26 cellular contexts compared by ENCODE assay signal in genomic region chr9:79698988-79699387, GRCh38.
"Had no signal": no experiment of that assay in that cellular context is flagged by ENCODE, and none has a peak within 500 bp of the region (broad histone marks: within the 10 kb centered on the region; RNA-seq: fewer than 3 reads in every experiment).

No MANE protein-coding gene starts in this region.

- ATAC-seq: activated CD8-positive, alpha-beta T cell treated with anti-CD3 and anti-CD28 coated beads for 36 hours; body of pancreas; effector memory CD8-positive, alpha-beta T cell; foreskin keratinocyte; gastroesophageal sphincter; heart right ventricle had no signal

- H3K4me3 Mint-ChIP-seq: activated CD4-positive, alpha-beta T cell treated with anti-CD3 and anti-CD28 coated beads, Interleukin-2, amount 10 ng/mL, durations not matched to agents 7 days and 5 days; activated CD8-positive, alpha-beta T cell treated with anti-CD3 and anti-CD28 coated beads for 36 hours; activated naive CD4-positive, alpha-beta T cell treated with anti-CD3 and anti-CD28 coated beads, Interleukin-2, amount 50 U/mL, for 24 hours; activated T-cell treated with anti-CD3 and anti-CD28 coated beads, Interleukin-2, amount 50 U/mL, for 4 hours; effector memory CD8-positive, alpha-beta T cell had no signal

- H3K27ac Mint-ChIP-seq: activated CD4-positive, alpha-beta T cell treated with anti-CD3 and anti-CD28 coated beads, Interleukin-2, amount 10 ng/mL, durations not matched to agents 7 days and 5 days; activated CD8-positive, alpha-beta T cell treated with anti-CD3 and anti-CD28 coated beads for 36 hours; activated naive CD4-positive, alpha-beta T cell treated with anti-CD3 and anti-CD28 coated beads, Interleukin-2, amount 50 U/mL, for 24 hours had no signal

- H3K9me3 Mint-ChIP-seq: activated CD4-positive, alpha-beta T cell treated with anti-CD3 and anti-CD28 coated beads, Interleukin-2, amount 10 ng/mL, durations not matched to agents 7 days and 5 days; activated CD8-positive, alpha-beta T cell treated with anti-CD3 and anti-CD28 coated beads for 36 hours; activated naive CD4-positive, alpha-beta T cell treated with anti-CD3 and anti-CD28 coated beads, Interleukin-2, amount 50 U/mL, for 24 hours; activated T-cell treated with anti-CD3 and anti-CD28 coated beads, Interleukin-2, amount 50 U/mL, for 4 hours; effector memory CD8-positive, alpha-beta T cell had no signal

- H3K36me3 Mint-ChIP-seq: activated naive CD4-positive, alpha-beta T cell treated with anti-CD3 and anti-CD28 coated beads, Interleukin-2, amount 50 U/mL, for 24 hours had no signal

- H3K27me3 Mint-ChIP-seq: activated CD4-positive, alpha-beta T cell treated with anti-CD3 and anti-CD28 coated beads, Interleukin-2, amount 10 ng/mL, durations not matched to agents 7 days and 5 days; activated CD8-positive, alpha-beta T cell treated with anti-CD3 and anti-CD28 coated beads for 36 hours; activated naive CD4-positive, alpha-beta T cell treated with anti-CD3 and anti-CD28 coated beads, Interleukin-2, amount 50 U/mL, for 24 hours; effector memory CD8-positive, alpha-beta T cell had no signal

- DNase-seq: activated CD4-positive, alpha-beta T cell treated with anti-CD3 and anti-CD28 coated beads for 4 hours; activated CD4-positive, alpha-beta T cell treated with anti-CD3 and anti-CD28 coated beads, Interleukin-2, amount 10 ng/mL, durations not matched to agents 7 days and 5 days; activated CD4-positive, alpha-beta T cell treated with anti-CD3 and anti-CD28 coated beads, Interleukin-2, amount 50 U/mL, for 4 hours; activated CD4-positive, CD25-positive, alpha-beta regulatory T cell; activated CD4-positive, CD25-positive, alpha-beta regulatory T cell treated with anti-CD3 and anti-CD28 coated beads, Interleukin-2, amount 50 U/mL, for 72 hours; activated CD8-positive, alpha-beta memory T cell treated with anti-CD3 and anti-CD28 coated beads for 24 hours; activated CD8-positive, alpha-beta T cell treated with anti-CD3 and anti-CD28 coated beads for 36 hours; activated effector memory CD4-positive, alpha-beta T cell treated with Interleukin-2 at 50 U/mL for 16 hours; activated gamma-delta T cell treated with Interleukin-2 at 50 U/mL for 16 hours; activated naive CD4-positive, alpha-beta T cell treated with Interleukin-2 at 50 U/mL for 16 hours; activated T-cell treated with anti-CD3 and anti-CD28 coated beads, Interleukin-2, amount 50 U/mL, for 4 hours; adrenal gland; amygdala; aorta; body of pancreas; caudate nucleus; cortex of kidney; dermis blood vessel endothelial cell; effector CD4-positive, alpha-beta T cell; effector memory CD8-positive, alpha-beta T cell; erythroblast; foreskin keratinocyte; heart right ventricle; T-helper 2 cell had no signal
